Comparison of ENCODE assay signal across 25 cellular contexts in the genomic region with DNA sequence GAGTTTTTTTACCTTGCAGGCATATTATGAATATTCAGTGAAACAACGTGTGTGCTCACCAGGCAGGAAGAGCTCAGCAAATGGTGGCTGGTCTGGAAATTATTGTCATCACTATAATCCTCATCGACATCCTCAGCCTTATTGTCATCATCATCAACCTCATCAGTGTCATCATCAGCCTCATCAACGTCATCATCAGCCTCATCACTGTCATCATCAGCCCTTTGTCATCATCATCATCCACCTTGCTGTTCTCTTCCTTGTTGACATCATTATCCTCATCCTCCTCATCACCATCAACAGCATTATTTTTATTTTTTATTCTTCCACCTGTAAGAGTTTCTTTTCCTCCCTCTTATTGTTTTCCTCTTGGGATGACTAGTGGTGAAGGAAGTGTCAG.
DNase-seq lines count a peak whose midpoint lies in the region; ATAC-seq, FAIRE-seq and TF ChIP-seq lines count a peak whose summit lies in the region.
"Had no signal": no experiment of that assay in that cellular context is flagged by ENCODE, and none has a peak within 500 bp of the region (broad histone marks: within the 10 kb centered on the region; RNA-seq: fewer than 3 reads in every experiment).

No MANE protein-coding gene starts in this region.

- TF ChIP-seq POLR2A in GM12878 (IDR thresholded peaks at IDR 0.05; ENCODE audit: low read depth, low read length), result no peak

- DNase-seq in GM12878 (ENCODE audit: low read depth, low spot score), result no peak
- DNase-seq in lung (ENCODE audit: low spot score), result peak; percentile 10
- no peak for DNase-seq in CD8-positive, alpha-beta memory T cell
- no peak for DNase-seq in NCI-H1930 (lab: John Stamatoyannopoulos, UW)
- DNase-seq in activated CD4-positive, alpha-beta T cell treated with anti-CD3 and anti-CD28 coated beads for 48 hours, result no peak
- DNase-seq: 8988T; ACHN; BE2C; C1 segment of cervical spinal cord; Caco-2; Calu3; CD4-positive, alpha-beta memory T cell; CD4-positive, CD25-positive, alpha-beta regulatory T cell; DMS 273 treated with DMSO at 0.1 percent for 48 hours; DMS153; DMS53; DMS79; DND-41; EL; GDM1 had no signal

- TF ChIP-seq CTCF in HEK293 (tag by site-specific recombination; IDR thresholded peaks at IDR 0.05) (no peak), GM12878 (IDR thresholded peaks at IDR 0.05 in 2 of 3, conservative IDR thresholded peaks at IDR 0.05 in 1 of 3; ENCODE audit: control insufficient read depth in 2 of 3, extremely low read depth in 1 of 3, insufficient read depth in 1 of 3, low read depth in 3 of 3, low read length in 3 of 3) (no peak), lung (IDR thresholded peaks at IDR 0.05; ENCODE audit: control extremely low read depth, extremely low read depth) (no peak)

- no peaks in the 10 kb centered on the region for H3K27me3 ChIP-seq in GM12878 (replicated peaks in 1 of 2; ENCODE audit: control insufficient read depth in 2 of 2, insufficient read depth in 2 of 2, low read length in 1 of 2)
- no peaks in the 10 kb centered on the region for H3K27me3 ChIP-seq in lung (ENCODE audit: control insufficient read depth, insufficient read depth)
- H3K27me3 ChIP-seq in CD8-positive, alpha-beta memory T cell (ENCODE audit: insufficient read depth, low read length, poor library complexity, severe bottlenecking), result no peaks in the 10 kb centered on the region
- H3K27me3 ChIP-seq: BLaER1 had no signal

- H3K27ac ChIP-seq in HEK293 (ENCODE audit: extremely low read depth, low read depth, low read length) (no peak overlapping the region), GM12878 (ENCODE audit: control insufficient read depth, insufficient read depth) (no peak overlapping the region), lung (ENCODE audit: low read depth in 1 of 2, low read length in 1 of 2) (no peak overlapping the region)
- H3K27ac ChIP-seq in CD8-positive, alpha-beta memory T cell (ENCODE audit: low read depth, low read length), result no peak overlapping the region
- H3K27ac ChIP-seq: BLaER1 had no signal

- POLR2A ChIA-PET in HEK293 (lab: Yijun Ruan, JAX) (no interaction called here), GM12878 (lab: Charles Lee) (no interaction called here)
- POLR2A ChIA-PET in CD8-positive, alpha-beta memory T cell (lab: Charles Lee), result no interaction called here

- H3K36me3 ChIP-seq in HEK293 (ENCODE audit: control insufficient read depth in 2 of 2, insufficient read depth in 1 of 2, low read length in 2 of 2) (no peaks in the 10 kb centered on the region), GM12878 (ENCODE audit: control insufficient read depth in 2 of 2, insufficient read depth in 2 of 2, low read length in 1 of 2) (no peaks in the 10 kb centered on the region), lung (ENCODE audit: control insufficient read depth in 2 of 2, insufficient read depth in 2 of 2, low read length in 2 of 2) (no peaks in the 10 kb centered on the region)
- no peaks in the 10 kb centered on the region for H3K36me3 ChIP-seq in CD8-positive, alpha-beta memory T cell (ENCODE audit: insufficient read depth, low read length)
- H3K36me3 ChIP-seq: BE2C, BLaER1 had no signal

- no peak overlapping the region for H3K4me3 ChIP-seq in HEK293 (ENCODE audit: low read depth, low read length)
- H3K4me3 ChIP-seq in GM12878, result no peak overlapping the region
- H3K4me3 ChIP-seq in lung, result no peak overlapping the region
- H3K4me3 ChIP-seq in CD8-positive, alpha-beta memory T cell (ENCODE audit: low read length), result no peak overlapping the region
- H3K4me3 ChIP-seq: BLaER1 had no signal

- H2AFZ ChIP-seq in GM12878 (ENCODE audit: control insufficient read depth, low read depth, low read length), result no peak overlapping the region

- ATAC-seq in GM12878 (no peak), lung (ENCODE audit: insufficient read depth, low FRiP score) (no peak)

- H3K9ac ChIP-seq in GM12878 (ENCODE audit: control insufficient read depth, insufficient read depth, low read length), result no peak overlapping the region
- H3K9ac ChIP-seq: BLaER1 had no signal

- H3K4me1 ChIP-seq in HEK293 (ENCODE audit: control insufficient read depth, insufficient read depth, low read length) (no peaks in the 10 kb centered on the region), GM12878 (ENCODE audit: control insufficient read depth, insufficient read depth, low read length) (peaks cover 9% of the 10 kb centered on the region), lung (ENCODE audit: control insufficient read depth in 2 of 2, insufficient read depth in 2 of 2, low read length in 2 of 2) (no peaks in the 10 kb centered on the region)
- H3K4me1 ChIP-seq in CD8-positive, alpha-beta memory T cell (ENCODE audit: insufficient read depth, low read length), result no peaks in the 10 kb centered on the region
- H3K4me1 ChIP-seq: BE2C, Caco-2 had no signal

- SMC1A ChIA-PET in GM12878 (lab: Charles Lee; ENCODE audit: uncharacterized antibody, unreplicated experiment), result interaction anchor here (1.1 to 1.5 kb wide), 2 partner anchors 20 to 35 kb away, joined by 3 to 5 read pairs; no protein-coding TSS in a partner anchor

- no peaks in the 10 kb centered on the region for H3K4me1 Mint-ChIP-seq in CD8-positive, alpha-beta memory T cell
- H3K4me1 Mint-ChIP-seq: CD4-positive, alpha-beta memory T cell; CD4-positive, CD25-positive, alpha-beta regulatory T cell had no signal

- H3K27me3 Mint-ChIP-seq in CD8-positive, alpha-beta memory T cell, result peaks cover 17 to 26% of the 10 kb centered on the region in 2 donors

- H3K9me3 ChIP-seq in HEK293 (ENCODE audit: control insufficient read depth, insufficient read depth, low read depth, low read length), result no peaks in the 10 kb centered on the region
- no peaks in the 10 kb centered on the region; the same call in 2 of the 3 replicates for H3K9me3 ChIP-seq in GM12878 (replicated peaks; ENCODE audit: control insufficient read depth, insufficient read depth, low read length)
- H3K9me3 ChIP-seq in lung (ENCODE audit: control insufficient read depth in 2 of 2, insufficient read depth in 1 of 2, low read length in 1 of 2), result peaks cover 0 to 2% of the 10 kb centered on the region in 2 donors
- no peaks in the 10 kb centered on the region for H3K9me3 ChIP-seq in CD8-positive, alpha-beta memory T cell (ENCODE audit: low read length)
- H3K9me3 ChIP-seq: BE2C, Caco-2 had no signal

- H3K4me3 Mint-ChIP-seq in CD8-positive, alpha-beta memory T cell, result no peak overlapping the region
- H3K4me3 Mint-ChIP-seq: CD14-positive monocyte; CD4-positive, alpha-beta memory T cell; CD4-positive, CD25-positive, alpha-beta regulatory T cell had no signal

- no peaks in the 10 kb centered on the region for H3K36me3 Mint-ChIP-seq in CD8-positive, alpha-beta memory T cell
- H3K36me3 Mint-ChIP-seq: CD14-positive monocyte; CD4-positive, alpha-beta memory T cell; CD4-positive, CD25-positive, alpha-beta regulatory T cell had no signal

- no peak for TF ChIP-seq RAD21 in GM12878 (IDR thresholded peaks at IDR 0.05; ENCODE audit: insufficient read depth, low read depth, low read length)

- no peaks in the 10 kb centered on the region for H4K20me1 ChIP-seq in GM12878 (ENCODE audit: control insufficient read depth, insufficient read depth)
- H4K20me1 ChIP-seq: BLaER1 had no signal

- WGBS in GM12878 (ENCODE audit: insufficient coverage, insufficient replicate concordance, low lambda C conversion rate, missing lambda C conversion rate), result 51% methylated on average over 3 of the region's 3 CpGs
- 85 to 89% methylated on average over 3 of the region's 3 CpGs for WGBS in lung, 2 donors

- H3K79me2 ChIP-seq in GM12878 (ENCODE audit: control insufficient read depth, insufficient read depth, low read length), result no peaks in the 10 kb centered on the region

- no peak for TF ChIP-seq EP300 in GM12878 (IDR thresholded peaks at IDR 0.05; ENCODE audit: borderline replicate concordance in 1 of 2, control insufficient read depth in 1 of 2, low read depth in 2 of 2, low read length in 2 of 2)

- in situ Hi-C loops in GM12878 (cut with MboI), result no loop called here

- no peak for FAIRE-seq in GM12878 (lab: Jason Lieb, UNC)
- FAIRE-seq: A204.1, GM19239 had no signal

- no peaks in the 10 kb centered on the region for H3K9me3 Mint-ChIP-seq in CD8-positive, alpha-beta memory T cell
- H3K9me3 Mint-ChIP-seq: CD4-positive, alpha-beta memory T cell had no signal

- no peak overlapping the region for H3K4me2 ChIP-seq in GM12878 (ENCODE audit: control insufficient read depth, insufficient read depth)
- H3K4me2 ChIP-seq: BLaER1 had no signal

- RAD21 ChIA-PET in GM12878 (lab: Charles Lee; ENCODE audit: unreplicated experiment), result interaction anchor here (1.0 kb wide), 1 partner anchor 28 kb away, joined by 3 read pairs; no protein-coding TSS in a partner anchor

- CTCF ChIA-PET in HEK293 (lab: Yijun Ruan, JAX), result interaction anchor here (1.6 kb wide), 1 partner anchor 8 kb away, joined by 4 read pairs; no protein-coding TSS in a partner anchor
- CTCF ChIA-PET in GM12878 (lab: Yijun Ruan, JAX), result interaction anchor here (0.7 to 1.2 kb wide), 3 partner anchors 31 to 502 kb away, joined by 3 to 5 read pairs (median 3); no protein-coding TSS in a partner anchor
- CTCF ChIA-PET in CD8-positive, alpha-beta memory T cell (lab: Charles Lee), result no interaction called here

- peak overlapping the region in 1 of 8 donors; percentile 35 for H3K27ac Mint-ChIP-seq in CD8-positive, alpha-beta memory T cell
- H3K27ac Mint-ChIP-seq: CD4-positive, alpha-beta memory T cell; CD4-positive, CD25-positive, alpha-beta regulatory T cell had no signal

- intact Hi-C loops in GM12878 (cut with micrococcal nuclease; ENCODE audit: unreplicated experiment), result no loop called here

- BruUV-seq in GM12878 (replicated peaks; lab: Mats Ljungman, UMichigan), result no TSS peak

TF ChIP-seq in HEK293, 187 proteins besides CTCF, POLR2A, EP300 and RAD21:
- no peak for TF ChIP-seq ZNF830 (tag by site-specific recombination; IDR thresholded peaks at IDR 0.05; ENCODE audit: low read depth)
- 0 out of 2 replicates have a peak, but pooled peaks have one; percentile 25 for TF ChIP-seq SCRT2 (tag by site-specific recombination; IDR thresholded peaks at IDR 0.05)
- peak; percentile 73; the same call in 1 of the 2 replicates for TF ChIP-seq ZBTB21 (tag by site-specific recombination; IDR thresholded peaks at IDR 0.05)
- TF ChIP-seq TRIM28 (IDR thresholded peaks at IDR 0.05; ENCODE audit: borderline replicate concordance, low read length), result no peak
- TF ChIP-seq ZNF610 (tag by site-specific recombination; IDR thresholded peaks at IDR 0.05; ENCODE audit: borderline replicate concordance), result no peak

TF ChIP-seq in GM12878, 131 proteins besides CTCF, POLR2A, EP300 and RAD21 (continues in another document):
- TF ChIP-seq, protein P1, sequence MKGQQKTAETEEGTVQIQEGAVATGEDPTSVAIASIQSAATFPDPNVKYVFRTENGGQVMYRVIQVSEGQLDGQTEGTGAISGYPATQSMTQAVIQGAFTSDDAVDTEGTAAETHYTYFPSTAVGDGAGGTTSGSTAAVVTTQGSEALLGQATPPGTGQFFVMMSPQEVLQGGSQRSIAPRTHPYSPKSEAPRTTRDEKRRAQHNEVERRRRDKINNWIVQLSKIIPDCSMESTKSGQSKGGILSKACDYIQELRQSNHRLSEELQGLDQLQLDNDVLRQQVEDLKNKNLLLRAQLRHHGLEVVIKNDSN (IDR thresholded peaks at IDR 0.05; ENCODE audit: borderline replicate concordance, extremely low read length, insufficient read depth, low read depth, low read length), result no peak
- no peak for TF ChIP-seq ASH2L (IDR thresholded peaks at IDR 0.05; ENCODE audit: borderline replicate concordance, low read depth)
- no peak for TF ChIP-seq HDAC2 (IDR thresholded peaks at IDR 0.05)
- no peak for TF ChIP-seq CHD4 (IDR thresholded peaks at IDR 0.05)
